Comparison of ENCODE assay signal across 8 cellular contexts in genomic region chr2:191566347-191566746, GRCh38.
A peak's percentile ranks its signal among the peaks of the same experiment; 100 is the strongest.
DNase-seq lines count a peak whose midpoint lies in the region; ATAC-seq and TF ChIP-seq lines count a peak whose summit lies in the region.

No MANE protein-coding gene starts in this region.

- no peak overlapping the region for H3K27ac ChIP-seq in mesenchymal stem cell (ENCODE audit: low read length, poor library complexity, severe bottlenecking)

- H3K36me3 Mint-ChIP-seq in activated CD4-positive, alpha-beta T cell treated with anti-CD3 and anti-CD28 coated beads, Interleukin-2, amount 10 ng/mL, durations not matched to agents 24 days and 14 days (ENCODE audit: low read depth): no peaks in the 10 kb centered on the region

- H3K79me1 ChIP-seq in mesenchymal stem cell (replicated peaks; ENCODE audit: low read length, poor library complexity, severe bottlenecking): no peaks in the 10 kb centered on the region

- no peaks in the 10 kb centered on the region for H3K9me3 ChIP-seq in mesenchymal stem cell (ENCODE audit: control insufficient read depth, low read length)

- H3K27me3 ChIP-seq in mesenchymal stem cell (ENCODE audit: control insufficient read depth in 1 of 2, insufficient read depth in 1 of 2, low read length in 2 of 2): no peaks in the 10 kb centered on the region

- peak; percentile 81 for TF ChIP-seq CTCF in AG09309 (IDR thresholded peaks at IDR 0.05; ENCODE audit: control insufficient read depth, insufficient read depth, low read depth, low read length, missing control alignments)

- H3K4me3 Mint-ChIP-seq in activated CD4-positive, alpha-beta T cell treated with anti-CD3 and anti-CD28 coated beads, Interleukin-2, amount 10 ng/mL, durations not matched to agents 24 days and 14 days: no peak overlapping the region

- ATAC-seq in GM18867 (IDR thresholded peaks at IDR 0.05; ENCODE audit: unreplicated experiment) (peak; percentile 64), HG03097 (IDR thresholded peaks at IDR 0.05; ENCODE audit: low FRiP score, unreplicated experiment) (peak; percentile 67)

- H3K4me1 ChIP-seq in mesenchymal stem cell (ENCODE audit: control insufficient read depth, insufficient read depth, low read depth, low read length): peaks cover 1% of the 10 kb centered on the region

- H2BK120ac ChIP-seq in mesenchymal stem cell (ENCODE audit: low read depth, low read length): no peak overlapping the region

- WGBS in mesenchymal stem cell: 65% methylated on average over 8 of the region's 8 CpGs

- no peak overlapping the region for H3K14ac ChIP-seq in mesenchymal stem cell (ENCODE audit: low read length in 2 of 2)

- peak overlapping the region; percentile 22 for H2AK5ac ChIP-seq in mesenchymal stem cell (ENCODE audit: low read length, severe bottlenecking)

- no peak overlapping the region for H2BK5ac ChIP-seq in mesenchymal stem cell (ENCODE audit: low read depth, low read length, poor library complexity, severe bottlenecking)

- H3K36me3 ChIP-seq in mesenchymal stem cell (ENCODE audit: control insufficient read depth in 1 of 2, insufficient read depth in 2 of 2, low read depth in 1 of 2, low read length in 2 of 2): no peaks in the 10 kb centered on the region

- no peak for DNase-seq in AG09309 (ENCODE audit: low read depth)
- peak; percentile 71 for DNase-seq in NCI-H460 (ENCODE audit: extremely low read depth, low read depth)
- peak; percentile 89 for DNase-seq in activated CD4-positive, alpha-beta T cell treated with anti-CD3 and anti-CD28 coated beads, Interleukin-2, amount 10 ng/mL, durations not matched to agents 24 days and 14 days
- DNase-seq in dermis microvascular lymphatic vessel endothelial cell (ENCODE audit: low read depth in 2 of 2): peak; percentile 22 to 68
- DNase-seq in mesenchymal stem cell: peak; percentile 68
- DNase-seq in stimulated activated CD8-positive, alpha-beta memory T cell treated with anti-CD3 and anti-CD28 coated beads, Interleukin-7, amount 100 ng/mL, for 24 hours (ENCODE audit: low read depth): peak; percentile 55

- no peak overlapping the region for H2BK15ac ChIP-seq in mesenchymal stem cell (ENCODE audit: low read depth, poor library complexity, severe bottlenecking)

- no peak overlapping the region for H3K4me3 ChIP-seq in AG09309 (ENCODE audit: control insufficient read depth, low read depth, low read length)
- H3K4me3 ChIP-seq in mesenchymal stem cell (ENCODE audit: insufficient read depth in 1 of 2, low read depth in 1 of 2, low read length in 2 of 2): no peak overlapping the region

- no peak overlapping the region for H3K18ac ChIP-seq in mesenchymal stem cell (ENCODE audit: low read depth in 1 of 2, low read length in 2 of 2)

- H3K9me3 Mint-ChIP-seq in activated CD4-positive, alpha-beta T cell treated with anti-CD3 and anti-CD28 coated beads, Interleukin-2, amount 10 ng/mL, durations not matched to agents 24 days and 14 days: no peaks in the 10 kb centered on the region

- peak overlapping the region in 1 of 2 experiments; percentile 54 for H2BK12ac ChIP-seq in mesenchymal stem cell (ENCODE audit: low read length in 2 of 2)

- no peak overlapping the region for H4K8ac ChIP-seq in mesenchymal stem cell (ENCODE audit: low read length)

- no peak overlapping the region for H3K4me2 ChIP-seq in mesenchymal stem cell (ENCODE audit: low read length, poor library complexity, severe bottlenecking)

- intact Hi-C loops in activated CD4-positive, alpha-beta T cell treated with anti-CD3 and anti-CD28 coated beads, Interleukin-2, amount 10 ng/mL, durations not matched to agents 24 days and 14 days (cut with micrococcal nuclease): loop anchor here (1.0 to 5.0 kb wide), 2 partner anchors 125 to 246 kb away; no protein-coding TSS in a partner anchor

- no peak overlapping the region for H2AFZ ChIP-seq in mesenchymal stem cell (ENCODE audit: low read depth, low read length)

- no peak overlapping the region for H3K9ac ChIP-seq in mesenchymal stem cell (ENCODE audit: low read length)

- no peak overlapping the region for H3K27ac Mint-ChIP-seq in activated CD4-positive, alpha-beta T cell treated with anti-CD3 and anti-CD28 coated beads, Interleukin-2, amount 10 ng/mL, durations not matched to agents 24 days and 14 days

- H3K23ac ChIP-seq in mesenchymal stem cell (ENCODE audit: low read length in 2 of 2): no peak overlapping the region

- peaks cover 59% of the 10 kb centered on the region for H3K27me3 Mint-ChIP-seq in activated CD4-positive, alpha-beta T cell treated with anti-CD3 and anti-CD28 coated beads, Interleukin-2, amount 10 ng/mL, durations not matched to agents 24 days and 14 days

- no peak overlapping the region for H4K91ac ChIP-seq in mesenchymal stem cell (ENCODE audit: low read length)

- H3K4ac ChIP-seq in mesenchymal stem cell (ENCODE audit: low read depth in 1 of 2, low read length in 2 of 2): no peak overlapping the region

- peaks cover 29% of the 10 kb centered on the region for H3K4me1 Mint-ChIP-seq in activated CD4-positive, alpha-beta T cell treated with anti-CD3 and anti-CD28 coated beads, Interleukin-2, amount 10 ng/mL, durations not matched to agents 24 days and 14 days
